In genomic region chr17:913207-913606, GRCh38 we compare ENCODE assay signal across 20 cellular contexts.
DNase-seq lines count a peak whose midpoint lies in the region; FAIRE-seq and TF ChIP-seq lines count a peak whose summit lies in the region.
"Had no signal": no experiment of that assay in that cellular context is flagged by ENCODE, and none has a peak within 500 bp of the region (broad histone marks: within the 10 kb centered on the region; RNA-seq: fewer than 3 reads in every experiment).

No MANE protein-coding gene starts in this region.

- no peak overlapping the region for H2BK120ac ChIP-seq in H1 (replicated peaks; ENCODE audit: low read depth, low read length)

- H2AK5ac ChIP-seq in H1 (ENCODE audit: low read depth, low read length), result no peak overlapping the region

- WGBS in H1 (ENCODE audit: extremely low coverage in 1 of 2, insufficient coverage in 1 of 2, insufficient read length in 1 of 2, insufficient replicate concordance in 2 of 2, low coverage in 1 of 2, low lambda C conversion rate in 2 of 2, missing lambda C conversion rate in 1 of 2), 2 experiments, result 85% methylated on average over 6 of the region's 7 CpGs; no CpG with 5 or more reads in 1 of the 2 experiments
- 91 to 96% methylated on average over 4 to 7 of the region's 7 CpGs for WGBS in mesodermal cell (ENCODE audit: insufficient coverage in 2 of 2), 2 experiments
- 89 to 92% (median 91%) methylated on average over 5 to 7 of the region's 7 CpGs for WGBS in adrenal gland, 4 donors

- no peak overlapping the region for H2AFZ ChIP-seq in H1 (ENCODE audit: low read length)

- H3K4me1 ChIP-seq in H1 (replicated peaks in 1 of 4; ENCODE audit: control insufficient read depth in 3 of 4, insufficient read depth in 4 of 4, low read length in 3 of 4) (peaks cover 3 to 14% (median 4%) of the 10 kb centered on the region in 4 experiments; a peak in 5 of 7 replicates), mesodermal cell (ENCODE audit: control insufficient read depth, insufficient read depth, low read length, poor library complexity, severe bottlenecking) (peaks cover 27% of the 10 kb centered on the region), adrenal gland (replicated peaks in 1 of 2) (no peaks in the 10 kb centered on the region)

- DNase-seq in H7 (peak; percentile 12), H1 (ENCODE audit: low read depth in 1 of 2, low spot score in 2 of 2) (no peak), endothelial cell (ENCODE audit: low spot score) (no peak), NCI-H2081 treated with DMSO at 0.1 percent for 48 hours (lab: John Stamatoyannopoulos, UW) (no peak), adrenal gland (no peak), NCI-H2171 treated with DMSO at 0.1 percent for 48 hours (lab: John Stamatoyannopoulos, UW) (no peak)
- DNase-seq: activated CD4-positive, alpha-beta T cell treated with anti-CD3 and anti-CD28 coated beads for 36 hours; activated CD8-positive, alpha-beta memory T cell treated with anti-CD3 and anti-CD28 coated beads for 24 hours; activated T-cell treated with anti-CD3 and anti-CD28 coated beads, Interleukin-2, amount 50 U/mL, for 1 hour; brain microvascular endothelial cell; CD4-positive, alpha-beta T cell; effector CD4-positive, alpha-beta T cell; Karpas-422; kidney; NCI-H526 treated with DMSO at 0.1 percent for 48 hours; RPMI8226; SK-N-SH; T-helper 2 cell had no signal

- H3K23ac ChIP-seq in H1 (ENCODE audit: insufficient read length), result no peak overlapping the region

- peaks cover 14% of the 10 kb centered on the region for H3K36me3 Mint-ChIP-seq in endothelial cell (ENCODE audit: low read depth, unreplicated experiment)

- H2BK15ac ChIP-seq in H1 (ENCODE audit: low read length), result no peak overlapping the region

- H3K14ac ChIP-seq in H1 (ENCODE audit: insufficient read length), result no peak overlapping the region

- no peak overlapping the region for H4K8ac ChIP-seq in H1 (ENCODE audit: extremely low read depth, insufficient read depth, low read length)

- no peak overlapping the region for H4K91ac ChIP-seq in H1 (replicated peaks; ENCODE audit: insufficient read length, low read length)

- no peak overlapping the region for H3K4ac ChIP-seq in H1 (replicated peaks; ENCODE audit: insufficient read length, low read depth, low read length)

- H3K27me3 ChIP-seq in H7 (ENCODE audit: control insufficient read depth, insufficient read depth, low read length), result no peaks in the 10 kb centered on the region
- H3K27me3 ChIP-seq in H1 (replicated peaks in 1 of 4; ENCODE audit: control insufficient read depth in 3 of 4, extremely low read depth in 1 of 4, insufficient read depth in 3 of 4, low read length in 3 of 4), result no peaks in the 10 kb centered on the region
- H3K27me3 ChIP-seq in adrenal gland, result no peaks in the 10 kb centered on the region
- H3K27me3 ChIP-seq: brain microvascular endothelial cell had no signal

- no peak overlapping the region for H2BK12ac ChIP-seq in H1 (ENCODE audit: low read depth, low read length)

- H3K27ac ChIP-seq in H1 (ENCODE audit: low read depth, low read length) (no peak overlapping the region), mesodermal cell (ENCODE audit: low read depth, low read length, severe bottlenecking) (peak overlapping the region; percentile 16), adrenal gland (no peak overlapping the region)
- H3K27ac ChIP-seq: brain microvascular endothelial cell had no signal

- no peak for TF ChIP-seq POLR2A in H1 (IDR thresholded peaks at IDR 0.05; ENCODE audit: control extremely low read depth in 1 of 2, low read depth in 2 of 2, low read length in 2 of 2)
- TF ChIP-seq POLR2A in adrenal gland (IDR thresholded peaks at IDR 0.05), result no peak

- H4K20me1 ChIP-seq in H1 (replicated peaks in 1 of 2; ENCODE audit: control insufficient read depth in 1 of 2, insufficient read depth in 2 of 2, low read length in 2 of 2), result no peaks in the 10 kb centered on the region

- H3K27me3 Mint-ChIP-seq in endothelial cell (ENCODE audit: unreplicated experiment), result peaks cover 5% of the 10 kb centered on the region
- H3K27me3 Mint-ChIP-seq: progenitor cell of endocrine pancreas had no signal

- no peak overlapping the region for H3K18ac ChIP-seq in H1 (ENCODE audit: extremely low read depth, low read length)

- POLR2A ChIA-PET in H1 (lab: Charles Lee; ENCODE audit: partially characterized antibody), result no interaction called here

- CTCF ChIA-PET in H1 (lab: Charles Lee; ENCODE audit: partially characterized antibody), result interaction anchor here (1.2 kb wide), 1 partner anchor 14 kb away, joined by 3 read pairs; no protein-coding TSS in a partner anchor

- no peak for TF ChIP-seq RAD21 in H1 (IDR thresholded peaks at IDR 0.05 in 1 of 2, conservative IDR thresholded peaks at IDR 0.05 in 1 of 2; ENCODE audit: low read depth in 2 of 2, low read length in 2 of 2)

- H3K79me1 ChIP-seq in H1 (ENCODE audit: low read depth, low read length), result peaks cover 11% of the 10 kb centered on the region

- H3K79me2 ChIP-seq in H1 (ENCODE audit: control insufficient read depth in 1 of 2, insufficient read depth in 2 of 2, low read length in 2 of 2), result peaks cover 0 to 68% of the 10 kb centered on the region in 2 experiments; a peak in 2 of 4 replicates

- H2BK20ac ChIP-seq in H1 (ENCODE audit: low read length), result no peak overlapping the region

- FAIRE-seq in H1 (lab: Jason Lieb, UNC), result no peak
- FAIRE-seq: kidney had no signal

- peaks cover 17% of the 10 kb centered on the region for H3K4me1 Mint-ChIP-seq in endothelial cell (ENCODE audit: unreplicated experiment)
- H3K4me1 Mint-ChIP-seq: activated CD4-positive, alpha-beta T cell treated with anti-CD3 and anti-CD28 coated beads for 36 hours had no signal

- H3K56ac ChIP-seq in H1 (replicated peaks; ENCODE audit: insufficient read length, low read depth, low read length), result no peak overlapping the region

- H4K5ac ChIP-seq in H1 (ENCODE audit: insufficient read length, low read depth, low read length), result no peak overlapping the region

- TF ChIP-seq CTCF in H1 (IDR thresholded peaks at IDR 0.05; ENCODE audit: control extremely low read depth in 1 of 3, insufficient read depth in 1 of 3, low read depth in 1 of 3, low read length in 3 of 3), result no peak
- no peak for TF ChIP-seq CTCF in endothelial cell (IDR thresholded peaks at IDR 0.05; ENCODE audit: unreplicated experiment)
- TF ChIP-seq CTCF in adrenal gland (IDR thresholded peaks at IDR 0.05), result no peak

- TF ChIP-seq EP300 in H1 (IDR thresholded peaks at IDR 0.05; ENCODE audit: borderline replicate concordance in 1 of 2, low read depth in 2 of 2, low read length in 2 of 2), result no peak

- H3K36me3 ChIP-seq in H7 (replicated peaks; ENCODE audit: control insufficient read depth, insufficient read depth, low read length), result no peaks in the 10 kb centered on the region
- 0 out of 8 replicates have a peak, but pooled peaks cover 0 to 3% (median 0%) of the 10 kb centered on the region in 4 experiments for H3K36me3 ChIP-seq in H1 (ENCODE audit: control insufficient read depth in 2 of 4, insufficient read depth in 4 of 4, low read length in 3 of 4)
- H3K36me3 ChIP-seq in mesodermal cell (ENCODE audit: control insufficient read depth, insufficient read depth, low read length), result peaks cover 30% of the 10 kb centered on the region
- H3K36me3 ChIP-seq in adrenal gland (replicated peaks in 1 of 2), result no peaks in the 10 kb centered on the region
- H3K36me3 ChIP-seq: brain microvascular endothelial cell had no signal

- no peak overlapping the region for H3K4me3 Mint-ChIP-seq in endothelial cell (ENCODE audit: unreplicated experiment)
- H3K4me3 Mint-ChIP-seq: activated CD4-positive, alpha-beta T cell treated with anti-CD3 and anti-CD28 coated beads for 36 hours; CD4-positive, alpha-beta T cell had no signal

- intact Hi-C loops in adrenal gland (cut with DNase I), result no loop called here

- H3K4me3 ChIP-seq in H7 (ENCODE audit: insufficient read depth, low read depth, low read length) (no peak overlapping the region), H1 (ENCODE audit: extremely low read depth in 1 of 4, insufficient read depth in 2 of 4, low read depth in 3 of 4, low read length in 4 of 4) (no peak overlapping the region), mesodermal cell (ENCODE audit: extremely low read depth, insufficient read depth, low read length, poor library complexity, severe bottlenecking) (no peak overlapping the region), adrenal gland (no peak overlapping the region)

- peak overlapping the region; percentile 18; the same call in 1 of the 2 replicates for H2BK5ac ChIP-seq in H1 (ENCODE audit: low read depth, low read length)

- H3K4me2 ChIP-seq in H1 (ENCODE audit: insufficient read depth in 1 of 2, low read depth in 2 of 2, low read length in 2 of 2), result no peak overlapping the region
- H3K4me2 ChIP-seq: SK-N-SH had no signal

- H3K23me2 ChIP-seq in H1 (ENCODE audit: low read depth, low read length), result no peaks in the 10 kb centered on the region

- no peak overlapping the region for H3K9ac ChIP-seq in H1 (replicated peaks in 1 of 4; ENCODE audit: extremely low read depth in 1 of 4, low read depth in 3 of 4, low read length in 3 of 4)
- H3K9ac ChIP-seq: SK-N-SH had no signal

- H3K27ac Mint-ChIP-seq in endothelial cell (ENCODE audit: unreplicated experiment), result no peak overlapping the region
- H3K27ac Mint-ChIP-seq: activated CD4-positive, alpha-beta T cell treated with anti-CD3 and anti-CD28 coated beads for 36 hours; CD4-positive, alpha-beta T cell; progenitor cell of endocrine pancreas had no signal

- H3K9me3 ChIP-seq in H1 (ENCODE audit: insufficient read depth in 2 of 2, low read depth in 1 of 2, low read length in 1 of 2) (no peaks in the 10 kb centered on the region), mesodermal cell (ENCODE audit: control insufficient read depth, low read length) (no peaks in the 10 kb centered on the region), adrenal gland (replicated peaks in 1 of 3) (no peaks in the 10 kb centered on the region)
- H3K9me3 ChIP-seq: SK-N-SH had no signal

- H3K9me3 Mint-ChIP-seq in endothelial cell (ENCODE audit: unreplicated experiment), result no peaks in the 10 kb centered on the region
- H3K9me3 Mint-ChIP-seq: CD4-positive, alpha-beta T cell had no signal

TF ChIP-seq in H1, 55 proteins besides CTCF, POLR2A, EP300 and RAD21:
- TF ChIP-seq EZH2 (IDR thresholded peaks at IDR 0.05; ENCODE audit: low read depth, low read length, severe bottlenecking) (no peak), TAF7 (optimal IDR thresholded peaks at IDR 0.05; ENCODE audit: borderline replicate concordance, low read depth, low read length) (no peak), ASH2L (IDR thresholded peaks at IDR 0.05; ENCODE audit: low read length) (no peak), USF2 (IDR thresholded peaks at IDR 0.05; ENCODE audit: low read length) (no peak), YY1 (IDR thresholded peaks at IDR 0.05; ENCODE audit: low read depth, low read length) (no peak)
TF ChIP-seq in H1: peak in this region for 0.
